ENCODE assay signal across 12 cellular contexts in genomic region chr1:7389786-7390603, GRCh38.
A peak's percentile ranks its signal among the peaks of the same experiment; 100 is the strongest.
DNase-seq lines count a peak whose midpoint lies in the region; TF ChIP-seq lines count a peak whose summit lies in the region.
"Had no signal": no experiment of that assay in that cellular context is flagged by ENCODE, and none has a peak within 500 bp of the region (broad histone marks: within the 10 kb centered on the region; RNA-seq: fewer than 3 reads in every experiment).

No MANE protein-coding gene starts in this region.

- no peaks in the 10 kb centered on the region for H4K20me1 ChIP-seq in H9 (ENCODE audit: control insufficient read depth, insufficient read depth, insufficient read length)

- H3K4me2 ChIP-seq in H9 (ENCODE audit: insufficient read depth, insufficient read length, low read length), result no peak overlapping the region
- H3K4me2 ChIP-seq: hepatocyte had no signal

- H3K9ac ChIP-seq in H9 (ENCODE audit: extremely low read depth, insufficient read length, low read length), result no peak overlapping the region
- H3K9ac ChIP-seq in skeletal muscle tissue (ENCODE audit: low read depth in 1 of 3, low read length in 3 of 3), result no peak overlapping the region

- H3K27ac ChIP-seq in H9 (ENCODE audit: insufficient read length, low read depth, low read length), result no peak overlapping the region
- H3K27ac ChIP-seq in skeletal muscle tissue (ENCODE audit: low read depth, low read length), result peak overlapping the region; percentile 64
- H3K27ac ChIP-seq in ovary, result peak overlapping the region in 1 of 2 donors; percentile 57
- H3K27ac ChIP-seq: hepatocyte, SK-N-MC had no signal

- no peaks in the 10 kb centered on the region for H3K79me1 ChIP-seq in H9 (ENCODE audit: insufficient read depth, low read depth, low read length, poor library complexity, severe bottlenecking)

- no peak overlapping the region for H2BK20ac ChIP-seq in H9 (ENCODE audit: low read depth, low read length, poor library complexity, severe bottlenecking)

- no peak for TF ChIP-seq POLR2A in ovary (IDR thresholded peaks at IDR 0.05)

- no peak overlapping the region for H3T11ph ChIP-seq in H9 (ENCODE audit: low read length)

- peak overlapping the region; percentile 10 to 83 (median 52); a peak in 3 of 7 replicates for H3K27ac Mint-ChIP-seq in H9
- no peak overlapping the region for H3K27ac Mint-ChIP-seq in activated T-helper 2 cell treated with anti-CD3 and anti-CD28 coated beads, Interferon-gamma antibody, Interleukin-2, Interleukin-4, amounts not matched to agents 10 μg/mL and 5 μg/mL and 100 μg/mL, durations not matched to agents 14 hours and 24 hours and 36 hours
- H3K27ac Mint-ChIP-seq: activated B cell treated with CpG ODN at 0.5 μM for 24 hours had no signal

- H3K18ac ChIP-seq in H9 (ENCODE audit: insufficient read length, low read depth, low read length), result no peak overlapping the region

- H2AFZ ChIP-seq in H9 (ENCODE audit: low read length), result no peak overlapping the region
- H2AFZ ChIP-seq: hepatocyte had no signal

- no peak overlapping the region for H2BK120ac ChIP-seq in H9 (ENCODE audit: low read depth, low read length, poor library complexity, severe bottlenecking)

- H3K4me3 Mint-ChIP-seq in H9, result no peak overlapping the region
- H3K4me3 Mint-ChIP-seq in activated T-helper 2 cell treated with anti-CD3 and anti-CD28 coated beads, Interferon-gamma antibody, Interleukin-2, Interleukin-4, amounts not matched to agents 10 μg/mL and 5 μg/mL and 100 μg/mL, durations not matched to agents 14 hours and 24 hours and 36 hours (ENCODE audit: low read depth), result no peak overlapping the region
- H3K4me3 Mint-ChIP-seq: activated B cell treated with CpG ODN at 0.5 μM for 24 hours had no signal

- H3K27me3 Mint-ChIP-seq in H9 (ENCODE audit: low read depth), result no peaks in the 10 kb centered on the region
- H3K27me3 Mint-ChIP-seq in activated T-helper 2 cell treated with anti-CD3 and anti-CD28 coated beads, Interferon-gamma antibody, Interleukin-2, Interleukin-4, amounts not matched to agents 10 μg/mL and 5 μg/mL and 100 μg/mL, durations not matched to agents 14 hours and 24 hours and 36 hours (ENCODE audit: low read depth), result no peaks in the 10 kb centered on the region
- H3K27me3 Mint-ChIP-seq: activated B cell treated with CpG ODN at 0.5 μM for 24 hours had no signal

- no peaks in the 10 kb centered on the region; a peak in 2 of 7 replicates for H3K36me3 Mint-ChIP-seq in H9 (ENCODE audit: insufficient read depth in 1 of 3, low read depth in 3 of 3)
- no peaks in the 10 kb centered on the region for H3K36me3 Mint-ChIP-seq in activated T-helper 2 cell treated with anti-CD3 and anti-CD28 coated beads, Interferon-gamma antibody, Interleukin-2, Interleukin-4, amounts not matched to agents 10 μg/mL and 5 μg/mL and 100 μg/mL, durations not matched to agents 14 hours and 24 hours and 36 hours (ENCODE audit: low read depth)

- H3K27me3 ChIP-seq in H9 (ENCODE audit: insufficient read depth, low read length), result no peaks in the 10 kb centered on the region
- peaks cover 0 to 4% (median 0%) of the 10 kb centered on the region in 3 donors for H3K27me3 ChIP-seq in skeletal muscle tissue (ENCODE audit: control insufficient read depth in 3 of 3, insufficient read depth in 3 of 3, low read length in 3 of 3)
- H3K27me3 ChIP-seq in ovary, result no peaks in the 10 kb centered on the region
- H3K27me3 ChIP-seq in MG63, result no peaks in the 10 kb centered on the region
- H3K27me3 ChIP-seq: hepatocyte had no signal

- no peak overlapping the region for H3K23ac ChIP-seq in H9 (ENCODE audit: insufficient read length, low read depth, low read length)

- H4K8ac ChIP-seq in H9 (replicated peaks; ENCODE audit: insufficient read length, low read depth, low read length), result no peak overlapping the region

- H2BK5ac ChIP-seq in H9 (ENCODE audit: insufficient read length, low read length), result no peak overlapping the region

- peak; percentile 22 for DNase-seq in H9
- DNase-seq in activated T-helper 2 cell treated with anti-CD3 and anti-CD28 coated beads, Interferon-gamma antibody, Interleukin-2, Interleukin-4, amounts not matched to agents 10 μg/mL and 5 μg/mL and 100 μg/mL, durations not matched to agents 14 hours and 24 hours and 36 hours (ENCODE audit: low spot score), result peak; percentile 3
- peak; percentile 12 for DNase-seq in iPS-NIHi7 (ENCODE audit: extremely low spot score)
- no peak for DNase-seq in ovary
- no peak for DNase-seq in RPMI8226
- DNase-seq in HK-2 (ENCODE audit: unreplicated experiment), result no peak
- DNase-seq in MG63, result no peak
- DNase-seq: activated B cell treated with CpG ODN at 0.5 μM for 24 hours, NCI-H2081 treated with DMSO at 0.1 percent for 48 hours had no signal

- H3K9me3 ChIP-seq in H9 (ENCODE audit: control insufficient read depth, low read depth, low read length) (no peaks in the 10 kb centered on the region), skeletal muscle tissue (ENCODE audit: control insufficient read depth in 3 of 3, low read length in 3 of 3) (peaks cover 0 to under 1% (median 0%) of the 10 kb centered on the region in 3 donors), ovary (no peaks in the 10 kb centered on the region), MG63 (no peaks in the 10 kb centered on the region)

- no CpG with 5 or more reads among the region's 18 CpGs for WGBS in H9 (ENCODE audit: extremely low coverage, insufficient read length, low lambda C conversion rate)
- WGBS in ovary, 3 donors, result 78 to 86% (median 84%) methylated on average over 16 to 18 of the region's 18 CpGs

- H3K56ac ChIP-seq in H9 (ENCODE audit: insufficient read length, low read depth, low read length), result no peak overlapping the region

- no peak for TF ChIP-seq CTCF in H9 (conservative IDR thresholded peaks at IDR 0.05)
- TF ChIP-seq CTCF in ovary (IDR thresholded peaks at IDR 0.05), result no peak

- no peaks in the 10 kb centered on the region for H3K23me2 ChIP-seq in H9 (ENCODE audit: insufficient read length, low read depth, low read length, poor library complexity, severe bottlenecking)

- no peak overlapping the region for H3K14ac ChIP-seq in H9 (ENCODE audit: insufficient read depth, low read length)

- H3K9me3 Mint-ChIP-seq in H9, result peaks cover 4 to 5% of the 10 kb centered on the region in 2 experiments; a peak in 4 of 5 replicates
- H3K9me3 Mint-ChIP-seq in activated T-helper 2 cell treated with anti-CD3 and anti-CD28 coated beads, Interferon-gamma antibody, Interleukin-2, Interleukin-4, amounts not matched to agents 10 μg/mL and 5 μg/mL and 100 μg/mL, durations not matched to agents 14 hours and 24 hours and 36 hours, result no peaks in the 10 kb centered on the region

- H3K4ac ChIP-seq in H9 (ENCODE audit: low read depth, low read length), result no peak overlapping the region

- H2AK5ac ChIP-seq in H9 (ENCODE audit: insufficient read length, low read length), result no peak overlapping the region

- H3K4me1 Mint-ChIP-seq in H9, result peaks cover 17 to 34% of the 10 kb centered on the region in 2 experiments
- no peaks in the 10 kb centered on the region for H3K4me1 Mint-ChIP-seq in activated T-helper 2 cell treated with anti-CD3 and anti-CD28 coated beads, Interferon-gamma antibody, Interleukin-2, Interleukin-4, amounts not matched to agents 10 μg/mL and 5 μg/mL and 100 μg/mL, durations not matched to agents 14 hours and 24 hours and 36 hours (ENCODE audit: low read depth)
- H3K4me1 Mint-ChIP-seq: activated B cell treated with CpG ODN at 0.5 μM for 24 hours had no signal

- no peak overlapping the region for H2BK15ac ChIP-seq in H9 (ENCODE audit: low read depth, low read length)

- intact Hi-C loops in activated T-helper 2 cell treated with anti-CD3 and anti-CD28 coated beads, Interferon-gamma antibody, Interleukin-2, Interleukin-4, amounts not matched to agents 10 μg/mL and 5 μg/mL and 100 μg/mL, durations not matched to agents 14 hours and 24 hours and 36 hours (cut with micrococcal nuclease), result no loop called here
- intact Hi-C loops in ovary (cut with DNase I), result no loop called here

- no peaks in the 10 kb centered on the region for H3K79me2 ChIP-seq in H9 (ENCODE audit: insufficient read depth, low read length)
- H3K79me2 ChIP-seq: hepatocyte had no signal

- H3K4me1 ChIP-seq in H9 (ENCODE audit: insufficient read depth, low read length), result no peaks in the 10 kb centered on the region
- H3K4me1 ChIP-seq in skeletal muscle tissue (ENCODE audit: control insufficient read depth in 3 of 3, insufficient read depth in 3 of 3, low read length in 3 of 3), result peaks cover 9 to 20% (median 16%) of the 10 kb centered on the region in 3 donors
- H3K4me1 ChIP-seq in ovary (ENCODE audit: insufficient read depth), result peaks cover 14% of the 10 kb centered on the region

- no peak overlapping the region for H4K91ac ChIP-seq in H9 (ENCODE audit: insufficient read length, low read depth, low read length)

- H4K5ac ChIP-seq in H9 (ENCODE audit: insufficient read length, low read depth, low read length), result no peak overlapping the region

- no peaks in the 10 kb centered on the region for H3K36me3 ChIP-seq in skeletal muscle tissue (ENCODE audit: control insufficient read depth in 3 of 3, insufficient read depth in 3 of 3, low read length in 3 of 3)
- no peaks in the 10 kb centered on the region for H3K36me3 ChIP-seq in ovary
- H3K36me3 ChIP-seq in MG63, result no peaks in the 10 kb centered on the region

- H2BK12ac ChIP-seq in H9 (ENCODE audit: insufficient read length, low read depth, low read length), result no peak overlapping the region

- H3K4me3 ChIP-seq in skeletal muscle tissue (ENCODE audit: low read length in 3 of 3) (no peak overlapping the region), ovary (no peak overlapping the region), MG63 (no peak overlapping the region)
- H3K4me3 ChIP-seq: hepatocyte, SK-N-MC had no signal

- TF ChIP-seq EP300 in ovary (IDR thresholded peaks at IDR 0.05), result no peak

Comparison
In these comparisons a context has a peak if more than half of its experiments do, and no peak if none do; other contexts are left out.
1. DNase-seq: peak in H9 (single experiment), activated T-helper 2 cell treated with anti-CD3 and anti-CD28 coated beads, Interferon-gamma antibody, Interleukin-2, Interleukin-4, amounts not matched to agents 10 μg/mL and 5 μg/mL and 100 μg/mL, durations not matched to agents 14 hours and 24 hours and 36 hours (single experiment) and iPS-NIHi7 (single experiment); none in ovary (0 of 5), RPMI8226 (single experiment), HK-2 (single experiment) and MG63 (single experiment).